Comparison of ENCODE assay signal across 16 cellular contexts in genomic region chr5:74272019-74272775, GRCh38.
DNase-seq lines count a peak whose midpoint lies in the region; ATAC-seq and TF ChIP-seq lines count a peak whose summit lies in the region.
"Had no signal": no experiment of that assay in that cellular context is flagged by ENCODE, and none has a peak within 500 bp of the region (broad histone marks: within the 10 kb centered on the region; RNA-seq: fewer than 3 reads in every experiment).

No MANE protein-coding gene starts in this region.

- H3K9ac ChIP-seq in SK-N-SH = no peak overlapping the region

- DNase-seq in SK-N-SH (no peak), astrocyte of the hippocampus (ENCODE audit: low read depth, low spot score) (peak; percentile 89), iPS-NIHi11 (ENCODE audit: low spot score) (peak; percentile 71), SK-N-DZ (ENCODE audit: low spot score) (no peak), prostate gland (ENCODE audit: low spot score) (no peak), SHP77 (lab: John Stamatoyannopoulos, UW) (no peak)
- DNase-seq: activated CD8-positive, alpha-beta T cell treated with anti-CD3 and anti-CD28 coated beads, Interleukin-2, amount 10 ng/mL, durations not matched to agents 7 days and 5 days; activated naive CD4-positive, alpha-beta T cell treated with anti-CD3 and anti-CD28 coated beads for 36 hours; DMS79; NCI-H1092 treated with DMSO at 0.1 percent for 48 hours; NCI-H526 treated with DMSO at 0.1 percent for 48 hours; posterior cingulate gyrus; T-helper 1 cell had no signal

- H3K79me2 ChIP-seq in SK-N-SH (ENCODE audit: insufficient read depth) = no peaks in the 10 kb centered on the region

- no peak overlapping the region for H3K4me3 ChIP-seq in SK-N-SH (ENCODE audit: low read depth in 2 of 2, low read length in 1 of 2)
- H3K4me3 ChIP-seq in prostate gland = no peak overlapping the region

- no peaks in the 10 kb centered on the region for H3K9me2 ChIP-seq in SK-N-SH

- no peaks in the 10 kb centered on the region for H3F3A ChIP-seq in SK-N-SH (replicated peaks; ENCODE audit: insufficient read depth)

- POLR2A ChIA-PET in SK-N-SH (lab: Yijun Ruan, JAX) = no interaction called here

- intact Hi-C loops in prostate gland (cut with DNase I) = no loop called here

- CTCF ChIA-PET in SK-N-SH (lab: Yijun Ruan, JAX) = no interaction called here

- WGBS in SK-N-SH (ENCODE audit: low lambda C conversion rate) = 82% methylated on average over 2 of the region's 2 CpGs
- WGBS in prostate gland = 90% methylated on average over 2 of the region's 2 CpGs

- no peaks in the 10 kb centered on the region for H4K20me1 ChIP-seq in SK-N-SH (ENCODE audit: insufficient read depth)

- H2AFZ ChIP-seq in SK-N-SH (ENCODE audit: low read depth) = peak overlapping the region; percentile 25; the same call in 1 of the 2 replicates

- no peak overlapping the region for H3K4me2 ChIP-seq in SK-N-SH

- H3K36me3 ChIP-seq in SK-N-SH (replicated peaks in 1 of 2; ENCODE audit: control insufficient read depth in 1 of 2, insufficient read depth in 2 of 2, low read length in 1 of 2) (no peaks in the 10 kb centered on the region), prostate gland (no peaks in the 10 kb centered on the region)

- H3K27me3 ChIP-seq in SK-N-SH (ENCODE audit: insufficient read depth) (no peaks in the 10 kb centered on the region), prostate gland (replicated peaks; ENCODE audit: insufficient read depth) (no peaks in the 10 kb centered on the region)

- TF ChIP-seq EP300 in SK-N-SH (IDR thresholded peaks at IDR 0.05; ENCODE audit: borderline replicate concordance in 1 of 2, low read depth in 1 of 2, low read length in 1 of 2) = no peak

- no peak for TF ChIP-seq POLR2A in prostate gland (IDR thresholded peaks at IDR 0.05)

- no peak for TF ChIP-seq CTCF in SK-N-SH (IDR thresholded peaks at IDR 0.05)
- TF ChIP-seq CTCF in prostate gland (IDR thresholded peaks at IDR 0.05) = no peak

- ATAC-seq in SK-N-SH treated with all-trans-retinoic acid at 6 μM for 48 hours (no peak), GM21447 (IDR thresholded peaks at IDR 0.05; ENCODE audit: unreplicated experiment) (no peak)
- ATAC-seq: activated CD8-positive, alpha-beta T cell treated with anti-CD3 and anti-CD28 coated beads, Interleukin-2, amount 10 ng/mL, durations not matched to agents 7 days and 5 days had no signal

- H3K4me1 ChIP-seq in SK-N-SH (ENCODE audit: control insufficient read depth in 1 of 2, insufficient read depth in 2 of 2, low read depth in 1 of 2, low read length in 1 of 2) (no peaks in the 10 kb centered on the region; a peak in 1 of 4 replicates), prostate gland (replicated peaks) (no peaks in the 10 kb centered on the region)

- H3K27ac ChIP-seq in SK-N-SH (ENCODE audit: low read depth in 2 of 2, low read length in 1 of 2) (no peak overlapping the region), prostate gland (no peak overlapping the region)
- H3K27ac ChIP-seq: 22Rv1 had no signal

- H3K9me3 ChIP-seq in SK-N-SH (no peaks in the 10 kb centered on the region), prostate gland (no peaks in the 10 kb centered on the region)

- no peak for TF ChIP-seq RAD21 in SK-N-SH (IDR thresholded peaks at IDR 0.05; ENCODE audit: low read length)

TF ChIP-seq in SK-N-SH, 30 proteins besides CTCF, POLR2A, EP300 and RAD21:
- TF ChIP-seq POLR2AphosphoS5 (IDR thresholded peaks at IDR 0.05; ENCODE audit: low read depth, low read length) (no peak), JUND (IDR thresholded peaks at IDR 0.05) (no peak), MAX (IDR thresholded peaks at IDR 0.05; ENCODE audit: low read depth) (no peak), RXRA (IDR thresholded peaks at IDR 0.05; ENCODE audit: borderline replicate concordance, low read depth) (no peak), TAF1 (IDR thresholded peaks at IDR 0.05; ENCODE audit: borderline replicate concordance, low read depth, low read length) (no peak), PBX3 (IDR thresholded peaks at IDR 0.05) (no peak), MXI1 (IDR thresholded peaks at IDR 0.05; ENCODE audit: low read depth, low read length) (no peak), FOXJ3 (CRISPR knock-in tag; IDR thresholded peaks at IDR 0.05) (no peak), SMC3 (IDR thresholded peaks at IDR 0.05; ENCODE audit: low read depth, low read length) (no peak), EZH2phosphoT487 (IDR thresholded peaks at IDR 0.05; ENCODE audit: borderline replicate concordance, low read depth) (no peak), USF1 (IDR thresholded peaks at IDR 0.05; ENCODE audit: borderline replicate concordance, low read depth) (no peak), NFIC (IDR thresholded peaks at IDR 0.05; ENCODE audit: borderline replicate concordance) (no peak), FOXM1 (IDR thresholded peaks at IDR 0.05; ENCODE audit: low read depth) (no peak)

TF ChIP-seq in SK-N-SH treated with all-trans-retinoic acid at 6 μM for 48 hours, 23 proteins besides CTCF, POLR2A, EP300 and RAD21 (continues in another document):
- TF ChIP-seq ZNF565 (CRISPR knock-in tag; conservative IDR thresholded peaks at IDR 0.05; ENCODE audit: low read depth) = no peak
- TF ChIP-seq ZFP30 (CRISPR knock-in tag; IDR thresholded peaks at IDR 0.05) = no peak
- TF ChIP-seq PATZ1 (CRISPR knock-in tag; IDR thresholded peaks at IDR 0.05; ENCODE audit: borderline replicate concordance) = no peak
- no peak for TF ChIP-seq TOX (CRISPR knock-in tag; IDR thresholded peaks at IDR 0.05; ENCODE audit: borderline replicate concordance)
- no peak for TF ChIP-seq CSDC2 (CRISPR knock-in tag; IDR thresholded peaks at IDR 0.05)
- TF ChIP-seq SNAI2 (CRISPR knock-in tag; IDR thresholded peaks at IDR 0.05) = no peak
- no peak for TF ChIP-seq TSHZ2 (CRISPR knock-in tag; IDR thresholded peaks at IDR 0.05)
- TF ChIP-seq POU6F1 (CRISPR knock-in tag; IDR thresholded peaks at IDR 0.05; ENCODE audit: borderline replicate concordance, low read depth) = no peak
- no peak for TF ChIP-seq ISL1 (CRISPR knock-in tag; IDR thresholded peaks at IDR 0.05)
- TF ChIP-seq ARNTL (CRISPR knock-in tag; IDR thresholded peaks at IDR 0.05; ENCODE audit: borderline replicate concordance, low read depth) = no peak
- TF ChIP-seq ZNF70 (CRISPR knock-in tag; IDR thresholded peaks at IDR 0.05) = no peak
- TF ChIP-seq RARB (CRISPR knock-in tag; IDR thresholded peaks at IDR 0.05) = no peak
- TF ChIP-seq GLIS3 (CRISPR knock-in tag; IDR thresholded peaks at IDR 0.05) = no peak
- TF ChIP-seq PPARA (CRISPR knock-in tag; IDR thresholded peaks at IDR 0.05; ENCODE audit: borderline replicate concordance) = no peak

Comparison
In these comparisons a context has a peak if more than half of its experiments do, and no peak if none do; other contexts are left out.
1. DNase-seq: peak in astrocyte of the hippocampus (single experiment) and iPS-NIHi11 (single experiment); none in SK-N-SH (single experiment), SK-N-DZ (single experiment), prostate gland (single experiment) and SHP77 (0 of 2).